ENCODE assay signal across 1 cellular context in the genomic region with DNA sequence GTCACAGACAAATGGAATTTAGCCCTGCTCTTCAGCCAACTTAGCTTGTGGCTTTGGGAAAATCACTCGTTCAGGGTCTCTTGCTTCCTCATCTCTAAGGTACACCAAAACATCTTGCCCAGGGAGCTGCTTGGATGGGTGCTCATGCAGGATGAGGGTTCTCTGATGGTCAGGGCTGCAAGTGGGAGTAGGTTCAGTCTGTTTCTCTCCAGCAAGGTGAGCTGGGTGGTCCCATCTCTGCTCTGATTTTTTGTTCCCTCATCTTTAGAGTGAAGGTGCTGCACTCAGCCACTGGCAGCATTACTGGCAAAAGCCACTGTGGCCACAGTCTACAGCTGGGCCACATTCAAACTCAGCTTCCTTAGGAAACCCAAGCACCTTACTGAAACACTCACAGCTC.
TF ChIP-seq lines count a peak whose summit lies in the region.

No MANE protein-coding gene starts in this region.

TF ChIP-seq in H1, 55 proteins besides CTCF, POLR2A, EP300 and RAD21 (continued from another document):
- TF ChIP-seq CHD7 (IDR thresholded peaks at IDR 0.05; ENCODE audit: insufficient replicate concordance, low read length) (no peak), CBX5 (IDR thresholded peaks at IDR 0.05; ENCODE audit: low read depth, low read length) (no peak)
